ENCODE assay signal across 4 cellular contexts in the genomic region with DNA sequence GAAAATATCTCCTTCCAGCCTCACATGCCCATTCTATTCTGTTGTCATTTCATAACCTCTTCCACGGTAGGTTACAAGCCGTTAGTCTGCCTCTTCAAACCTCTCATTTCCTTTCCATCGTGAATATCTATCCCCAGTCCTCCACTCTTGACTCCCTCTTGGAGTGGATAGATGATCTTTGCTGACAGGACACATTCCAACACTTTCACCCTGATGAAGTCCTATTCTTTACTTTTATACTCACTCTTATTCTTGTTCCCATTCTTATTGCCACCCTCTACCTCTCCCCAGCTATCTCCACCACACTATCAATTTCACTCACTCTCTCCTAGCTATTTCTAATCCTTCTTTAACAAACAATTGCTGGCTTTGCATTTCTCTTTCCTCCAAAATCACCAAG.
TF ChIP-seq lines count a peak whose summit lies in the region.

No MANE protein-coding gene starts in this region.

TF ChIP-seq in A549, 52 proteins besides CTCF, POLR2A, EP300 and RAD21:
- TF ChIP-seq MAFK (IDR thresholded peaks at IDR 0.05; ENCODE audit: partially characterized antibody): peak; percentile 70

TF ChIP-seq in IMR-90, 13 proteins besides CTCF, POLR2A, EP300 and RAD21:
- peak; percentile 38; the same call in 1 of the 2 replicates for TF ChIP-seq MAFK (IDR thresholded peaks at IDR 0.05; ENCODE audit: low read depth, low read length)

TF ChIP-seq in K562, 482 proteins besides CTCF, POLR2A, EP300 and RAD21:
- TF ChIP-seq C11orf30 (IDR thresholded peaks at IDR 0.05; ENCODE audit: low read depth) (peak; percentile 64), ZNF316 (IDR thresholded peaks at IDR 0.05) (peak; percentile 85)

TF ChIP-seq in HepG2, 621 proteins besides CTCF, POLR2A, EP300 and RAD21:
- TF ChIP-seq MAFK (conservative IDR thresholded peaks at IDR 0.05 in 1 of 2, IDR thresholded peaks at IDR 0.05 in 1 of 2; ENCODE audit: low read length in 2 of 2): peak; percentile 35 to 43; a peak in 2 of 4 replicates
- peak; percentile 40 for TF ChIP-seq MAFF (IDR thresholded peaks at IDR 0.05; ENCODE audit: low read depth, low read length)
